Comparison of ENCODE assay signal across 20 cellular contexts in genomic region chr10:34189830-34190229, GRCh38.
DNase-seq lines count a peak whose midpoint lies in the region; ATAC-seq and TF ChIP-seq lines count a peak whose summit lies in the region.
"Had no signal": no experiment of that assay in that cellular context is flagged by ENCODE, and none has a peak within 500 bp of the region (broad histone marks: within the 10 kb centered on the region; RNA-seq: fewer than 3 reads in every experiment).

No MANE protein-coding gene starts in this region.

- H3K18ac ChIP-seq in neuronal stem cell (ENCODE audit: low read length): no peak overlapping the region

- H2AFZ ChIP-seq in neural progenitor cell (replicated peaks) (no peak overlapping the region), neuronal stem cell (ENCODE audit: low read length) (no peak overlapping the region)

- no peak for DNase-seq in SJCRH30
- peak; percentile 53 for DNase-seq in myocyte (ENCODE audit: low read depth)
- DNase-seq in neural progenitor cell (ENCODE audit: low spot score): no peak
- DNase-seq in progenitor cell of endocrine pancreas (ENCODE audit: low spot score, unreplicated experiment): no peak
- DNase-seq in neuronal stem cell (ENCODE audit: low spot score): no peak
- no peak for DNase-seq in left cardiac atrium
- DNase-seq: AML-193; Caco-2; Calu3; CD4-positive, alpha-beta T cell; CD8-positive, alpha-beta T cell; DMS79 treated with DMSO at 0.1 percent for 48 hours; GF-D8 had no signal

- TF ChIP-seq CTCF in nephron (IDR thresholded peaks at IDR 0.05; ENCODE audit: unreplicated experiment in 3 of 3) (no peak), neural progenitor cell (IDR thresholded peaks at IDR 0.05) (no peak), progenitor cell of endocrine pancreas (IDR thresholded peaks at IDR 0.05; ENCODE audit: unreplicated experiment) (no peak)

- H3K27me3 Mint-ChIP-seq in nephron (ENCODE audit: low read depth) (no peaks in the 10 kb centered on the region), neural progenitor cell (ENCODE audit: insufficient read depth, low read depth) (peaks cover 6% of the 10 kb centered on the region), progenitor cell of endocrine pancreas (no peaks in the 10 kb centered on the region)
- H3K27me3 Mint-ChIP-seq: B cell; CD4-positive, alpha-beta T cell had no signal

- H4K91ac ChIP-seq in neuronal stem cell (ENCODE audit: low read depth, low read length, poor library complexity): no peak overlapping the region

- H3K4me3 ChIP-seq in SJCRH30 (no peak overlapping the region), neural progenitor cell (no peak overlapping the region), neuronal stem cell (ENCODE audit: low read length in 2 of 2) (no peak overlapping the region)
- H3K4me3 ChIP-seq: A549; BLaER1 treated with 17β-estradiol and CSF1 and Interleukin-3, amounts not matched to agents 10 nM and 100 nM had no signal

- H2BK5ac ChIP-seq in neuronal stem cell (ENCODE audit: low read length): no peak overlapping the region

- H3K9ac ChIP-seq in neural progenitor cell (no peak overlapping the region), neuronal stem cell (ENCODE audit: low read depth, low read length, poor library complexity) (no peak overlapping the region)
- H3K9ac ChIP-seq: BLaER1 treated with 17β-estradiol and CSF1 and Interleukin-3, amounts not matched to agents 10 nM and 100 nM had no signal

- no peak overlapping the region for H2BK15ac ChIP-seq in neuronal stem cell (ENCODE audit: low read length)

- H3K4me1 ChIP-seq in SJCRH30 (peaks cover 78% of the 10 kb centered on the region), neural progenitor cell (peaks cover 57% of the 10 kb centered on the region), neuronal stem cell (ENCODE audit: control insufficient read depth in 2 of 2, insufficient read depth in 1 of 2, low read depth in 1 of 2, low read length in 2 of 2) (peaks cover 25 to 27% of the 10 kb centered on the region in 2 donors)

- H3K9me3 Mint-ChIP-seq in nephron (no peaks in the 10 kb centered on the region), neural progenitor cell (no peaks in the 10 kb centered on the region), progenitor cell of endocrine pancreas (ENCODE audit: low read depth) (no peaks in the 10 kb centered on the region)
- H3K9me3 Mint-ChIP-seq: CD4-positive, alpha-beta T cell; CD8-positive, alpha-beta T cell had no signal

- intact Hi-C loops in left cardiac atrium (cut with DNase I): no loop called here

- H3K4me2 ChIP-seq in neural progenitor cell (no peak overlapping the region), neuronal stem cell (ENCODE audit: insufficient read depth, low read length, poor library complexity, severe bottlenecking) (no peak overlapping the region)
- H3K4me2 ChIP-seq: A549; BLaER1 treated with 17β-estradiol and CSF1 and Interleukin-3, amounts not matched to agents 10 nM and 100 nM had no signal

- H3K79me1 ChIP-seq in neuronal stem cell (ENCODE audit: low read depth, low read length): no peaks in the 10 kb centered on the region

- H2AK5ac ChIP-seq in neuronal stem cell (ENCODE audit: low read depth, low read length): no peak overlapping the region

- peaks cover 18% of the 10 kb centered on the region for H3F3A ChIP-seq in neural progenitor cell (ENCODE audit: low read depth)

- WGBS in neuronal stem cell (ENCODE audit: extremely low coverage in 2 of 2, insufficient read length in 2 of 2, insufficient replicate concordance in 1 of 2), 2 donors: no CpG with 5 or more reads among the region's 1 CpG

- H3K9me3 ChIP-seq in SJCRH30 (replicated peaks): no peaks in the 10 kb centered on the region
- H3K9me3 ChIP-seq in neural progenitor cell (ENCODE audit: low read depth): no peaks in the 10 kb centered on the region
- no peaks in the 10 kb centered on the region for H3K9me3 ChIP-seq in neuronal stem cell (replicated peaks in 1 of 2; ENCODE audit: control insufficient read depth in 2 of 2, insufficient read depth in 1 of 2, low read depth in 1 of 2, low read length in 2 of 2)
- H3K9me3 ChIP-seq: A549; BLaER1 treated with 17β-estradiol and CSF1 and Interleukin-3, amounts not matched to agents 10 nM and 100 nM; Caco-2 had no signal

- no peak overlapping the region for H3K23ac ChIP-seq in neuronal stem cell (ENCODE audit: low read depth, low read length, poor library complexity)

- H3K27ac ChIP-seq in SJCRH30 (peak overlapping the region; percentile 93), neural progenitor cell (no peak overlapping the region), neuronal stem cell (replicated peaks; ENCODE audit: low read length) (no peak overlapping the region)
- H3K27ac ChIP-seq: 22Rv1; A549; BLaER1 treated with 17β-estradiol and CSF1 and Interleukin-3, amounts not matched to agents 10 nM and 100 nM; C4-2B had no signal

- H3K36me3 ChIP-seq in SJCRH30 (no peaks in the 10 kb centered on the region), neural progenitor cell (no peaks in the 10 kb centered on the region), neuronal stem cell (replicated peaks in 1 of 2; ENCODE audit: control insufficient read depth in 2 of 2, insufficient read depth in 2 of 2, low read length in 2 of 2) (no peaks in the 10 kb centered on the region)
- H3K36me3 ChIP-seq: BLaER1 treated with 17β-estradiol and CSF1 and Interleukin-3, amounts not matched to agents 10 nM and 100 nM had no signal

- H3K27me3 ChIP-seq in SJCRH30 (no peaks in the 10 kb centered on the region), neural progenitor cell (no peaks in the 10 kb centered on the region), neuronal stem cell (ENCODE audit: control insufficient read depth in 3 of 3, insufficient read depth in 3 of 3, low read depth in 1 of 3, low read length in 3 of 3) (no peaks in the 10 kb centered on the region)
- H3K27me3 ChIP-seq: BLaER1 treated with 17β-estradiol and CSF1 and Interleukin-3, amounts not matched to agents 10 nM and 100 nM had no signal

- H2BK12ac ChIP-seq in neuronal stem cell (ENCODE audit: low read length): no peak overlapping the region

- no peaks in the 10 kb centered on the region for H3K79me2 ChIP-seq in neural progenitor cell (ENCODE audit: low read depth)

- H3K36me3 Mint-ChIP-seq in nephron (ENCODE audit: low read depth): no peaks in the 10 kb centered on the region
- peaks cover 2% of the 10 kb centered on the region for H3K36me3 Mint-ChIP-seq in neural progenitor cell
- H3K36me3 Mint-ChIP-seq in progenitor cell of endocrine pancreas (ENCODE audit: insufficient read depth): no peaks in the 10 kb centered on the region
- H3K36me3 Mint-ChIP-seq: CD8-positive, alpha-beta T cell had no signal

- H3K27ac Mint-ChIP-seq in nephron: peak overlapping the region; percentile 40 to 84 (median 60)
- H3K27ac Mint-ChIP-seq in neural progenitor cell: peak overlapping the region; percentile 36
- no peak overlapping the region for H3K27ac Mint-ChIP-seq in progenitor cell of endocrine pancreas
- H3K27ac Mint-ChIP-seq: B cell; CD4-positive, alpha-beta T cell; CD8-positive, alpha-beta T cell had no signal

- H3K4me3 Mint-ChIP-seq in nephron (no peak overlapping the region), neural progenitor cell (no peak overlapping the region), progenitor cell of endocrine pancreas (ENCODE audit: low read depth) (no peak overlapping the region)
- H3K4me3 Mint-ChIP-seq: B cell; CD4-positive, alpha-beta T cell; CD8-positive, alpha-beta T cell had no signal

- no peaks in the 10 kb centered on the region for H4K20me1 ChIP-seq in neural progenitor cell (ENCODE audit: low read depth)
- H4K20me1 ChIP-seq: BLaER1 treated with 17β-estradiol and CSF1 and Interleukin-3, amounts not matched to agents 10 nM and 100 nM had no signal

- no peak overlapping the region for H2BK120ac ChIP-seq in neuronal stem cell (ENCODE audit: low read depth, low read length)

- H3K4me1 Mint-ChIP-seq in nephron (peaks cover 74% of the 10 kb centered on the region), neural progenitor cell (peaks cover 75% of the 10 kb centered on the region), progenitor cell of endocrine pancreas (ENCODE audit: low read depth) (peaks cover 39% of the 10 kb centered on the region)
- H3K4me1 Mint-ChIP-seq: B cell had no signal

- H3K4ac ChIP-seq in neuronal stem cell (ENCODE audit: low read length): no peak overlapping the region

- no peak overlapping the region for H3K14ac ChIP-seq in neuronal stem cell (ENCODE audit: low read length)

- ATAC-seq in left cardiac atrium: no peak
- ATAC-seq in GM18520 (IDR thresholded peaks at IDR 0.05; ENCODE audit: unreplicated experiment): no peak
- ATAC-seq: A549; CD8-positive, alpha-beta T cell had no signal

- no peak overlapping the region for H4K8ac ChIP-seq in neuronal stem cell (ENCODE audit: low read depth, low read length)
